ENCODE assay signal across 8 cellular contexts in the genomic region with DNA sequence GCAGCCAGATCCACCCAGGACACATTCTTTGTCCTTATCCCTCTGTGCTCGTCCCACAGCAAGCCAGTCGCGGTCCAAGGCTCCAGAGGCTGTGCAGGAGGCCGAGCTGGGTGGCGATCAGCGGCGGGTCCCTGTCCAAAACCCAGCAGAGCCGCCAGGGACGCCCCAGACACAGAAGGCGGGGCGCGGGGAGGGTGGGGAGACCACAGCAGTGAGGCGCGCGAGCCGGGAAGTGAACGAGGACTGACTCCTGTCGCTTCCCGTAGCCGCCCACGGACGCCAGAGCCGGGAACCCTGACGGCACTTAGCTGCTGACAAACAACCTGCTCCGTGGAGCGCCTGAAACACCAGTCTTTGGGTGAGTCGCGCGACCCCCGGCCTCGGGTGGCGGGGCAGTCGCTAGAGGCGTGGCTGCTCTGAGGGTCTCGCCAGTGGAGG. TPM values are rescaled to one million over a fixed set of nuclear protein-coding genes. Genes with fewer than 3 reads are reported as not detected.
DNase-seq lines count a peak whose midpoint lies in the region; ATAC-seq, FAIRE-seq and TF ChIP-seq lines count a peak whose summit lies in the region.

A gene (plus strand): TSS at position 279 of the 438 bp plus-strand sequence. CDS start 2,089 bp downstream, outside the sequence.

- DNase-seq in COLO668 (lab: John Stamatoyannopoulos, UW; ENCODE audit: unreplicated experiment) (peak; percentile 94), HTR-8/SVneo (ENCODE audit: insufficient read length, low spot score) (peak; percentile 89), SHP77 treated with DMSO at 0.1 percent for 48 hours (lab: John Stamatoyannopoulos, UW) (peak; percentile 70), activated gamma-delta T cell treated with Interleukin-2 at 50 U/mL for 16 hours (peak; percentile 78), foreskin keratinocyte (peak in 1 of 2 donors; percentile 61), stromal cell of bone marrow (ENCODE audit: low read depth) (peak; percentile 59)

- H2AFZ ChIP-seq in neuron (ENCODE audit: low read depth, low read length): peak within 1 kb of the TSS; percentile 23

- H3K36me3 ChIP-seq in neuron (ENCODE audit: insufficient read depth, low read length): no peaks in the 10 kb centered on the region

- no peak for FAIRE-seq in HTR-8/SVneo (lab: Jason Lieb, UNC)

- no peaks in the 10 kb centered on the region for H3K4me1 ChIP-seq in foreskin keratinocyte
- H3K4me1 ChIP-seq in neuron (ENCODE audit: insufficient read depth, low read length): no peaks in the 10 kb centered on the region

- no peaks in the 10 kb centered on the region for H3K27me3 ChIP-seq in foreskin keratinocyte
- no peaks in the 10 kb centered on the region for H3K27me3 ChIP-seq in neuron (ENCODE audit: insufficient read depth, low read length)

- TF ChIP-seq CTCF in foreskin keratinocyte (conservative IDR thresholded peaks at IDR 0.05): no peak

- ATAC-seq in GM21360 (IDR thresholded peaks at IDR 0.05; ENCODE audit: unreplicated experiment): peak; percentile 60
- ATAC-seq in foreskin keratinocyte: peak; percentile 85

- peak within 1 kb of the TSS; percentile 26 for H3K27ac ChIP-seq in foreskin keratinocyte

- no peaks in the 10 kb centered on the region for H3K9me3 ChIP-seq in neuron (ENCODE audit: low read length)

- H3K4me3 ChIP-seq in neuron (ENCODE audit: low read length): peak within 1 kb of the TSS; percentile 17

RNA-seq across cellular contexts. Expression of the gene that starts here (rescaled TPM):
- 30.1 and 41.4 TPM in 2 replicates for total RNA-seq in foreskin keratinocyte
- 13.9 and 33.2 TPM in 2 replicates for polyA plus RNA-seq in foreskin keratinocyte
